Comparison of ENCODE assay signal across 10 cellular contexts in genomic region chr5:170491479-170491878, GRCh38. TPM values are rescaled to one million over a fixed set of nuclear protein-coding genes. Genes with fewer than 3 reads are reported as not detected.
A peak's percentile ranks its signal among the peaks of the same experiment; 100 is the strongest.
DNase-seq lines count a peak whose midpoint lies in the region; ATAC-seq and FAIRE-seq lines count a peak whose summit lies in the region.
"Had no signal": no experiment of that assay in that cellular context is flagged by ENCODE, and none has a peak within 500 bp of the region (broad histone marks: within the 10 kb centered on the region; RNA-seq: fewer than 3 reads in every experiment).

No MANE protein-coding gene starts in this region.

- ATAC-seq in GM21576 (IDR thresholded peaks at IDR 0.05; ENCODE audit: unreplicated experiment) (no peak), GM18519 (IDR thresholded peaks at IDR 0.05; ENCODE audit: low FRiP score, unreplicated experiment) (no peak)

- no peak for FAIRE-seq in frontal cortex (lab: Jason Lieb, UNC)
- FAIRE-seq: G401.6 had no signal

- peak; percentile 44 for DNase-seq in Ammon's horn (ENCODE audit: low spot score)
- peak; percentile 88 for DNase-seq in NOMO-1 treated with DMSO at 0.1 percent for 48 hours (lab: John Stamatoyannopoulos, UW; ENCODE audit: unreplicated experiment)
- peak; percentile 97 for DNase-seq in dermis blood vessel endothelial cell
- peak; percentile 27 for DNase-seq in mucosa of gallbladder (ENCODE audit: low spot score)
- no peak for DNase-seq in GF-D8 (lab: John Stamatoyannopoulos, UW)
- no peak for DNase-seq in frontal cortex (ENCODE audit: low spot score in 2 of 2)

RNA-seq across cellular contexts. Expression of gene KCNIP1, which starts 12.3 kb away (rescaled TPM):
- 20.8 and 24.1 TPM in 2 replicates for total RNA-seq in dermis blood vessel endothelial cell
- 1.5 TPM for total RNA-seq in mucosa of gallbladder
- total RNA-seq in frontal cortex = 15.5 TPM
- total RNA-seq: mesenteric fat pad had no signal

Comparison
In these comparisons a context has a peak if more than half of its experiments do, and no peak if none do; other contexts are left out.
1. DNase-seq: peak in Ammon's horn (single experiment), NOMO-1 treated with DMSO at 0.1 percent for 48 hours (single experiment), dermis blood vessel endothelial cell (single experiment) and mucosa of gallbladder (single experiment); none in GF-D8 (single experiment) and frontal cortex (0 of 2).